Comparison of ENCODE assay signal across 8 cellular contexts in the genomic region with DNA sequence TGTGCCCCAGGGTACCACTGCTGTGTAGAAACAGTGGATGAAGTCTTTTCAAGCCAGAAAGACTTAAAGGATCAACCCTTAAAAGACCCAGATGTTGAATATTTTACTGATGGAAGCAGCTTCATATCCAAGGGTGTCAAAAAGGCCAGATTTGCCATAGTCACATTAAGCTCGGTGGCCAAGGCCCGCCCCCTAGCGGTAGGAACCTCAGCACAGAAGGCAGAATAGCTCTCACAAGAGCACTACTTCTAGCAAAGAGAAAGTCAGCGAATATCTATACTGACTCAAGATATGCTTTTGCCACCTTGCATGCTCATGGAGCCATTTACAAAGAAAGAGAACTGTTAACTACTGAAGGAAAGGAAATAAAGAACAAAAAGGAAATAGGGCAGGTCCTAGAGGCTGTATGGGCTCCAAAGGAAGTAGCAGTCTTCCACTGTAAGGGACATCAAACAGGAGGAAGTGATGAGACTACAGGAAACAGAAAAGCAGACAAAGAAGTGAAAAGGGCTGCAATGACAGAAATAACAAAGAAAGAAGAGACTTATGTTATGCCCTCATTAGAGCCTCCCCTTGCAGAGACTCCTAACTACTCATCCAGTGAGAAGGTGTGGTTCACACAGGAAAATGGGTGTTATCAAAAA.
DNase-seq lines count a peak whose midpoint lies in the region; ATAC-seq lines count a peak whose summit lies in the region.

No MANE protein-coding gene starts in this region.

- no peak overlapping the region for H2BK12ac ChIP-seq in neuronal stem cell (ENCODE audit: low read length)

- no peak overlapping the region for H2BK5ac ChIP-seq in neuronal stem cell (ENCODE audit: low read length)

- peak; percentile 70 for ATAC-seq in HG03439 (IDR thresholded peaks at IDR 0.05; ENCODE audit: unreplicated experiment)
- ATAC-seq in HG02970 (IDR thresholded peaks at IDR 0.05; ENCODE audit: low FRiP score, unreplicated experiment), result no peak
- ATAC-seq in HG03457 (IDR thresholded peaks at IDR 0.05; ENCODE audit: unreplicated experiment), result no peak

- DNase-seq in DMS53 treated with DMSO at 0.1 percent for 48 hours (lab: John Stamatoyannopoulos, UW; ENCODE audit: unreplicated experiment), result peak; percentile 44
- DNase-seq in GM19238 (ENCODE audit: insufficient read length, low spot score), result peak; percentile 6
- peak; percentile 1 for DNase-seq in RPMI7951 (ENCODE audit: low read depth)
- peak; percentile 66 for DNase-seq in ecto neural progenitor cell (ENCODE audit: low spot score)
- DNase-seq in neuronal stem cell (ENCODE audit: low spot score), result peak; percentile 11

- no peaks in the 10 kb centered on the region for H3K9me3 ChIP-seq in neuronal stem cell (replicated peaks in 1 of 2; ENCODE audit: control insufficient read depth in 2 of 2, insufficient read depth in 1 of 2, low read depth in 1 of 2, low read length in 2 of 2)

- WGBS in neuronal stem cell (ENCODE audit: extremely low coverage in 2 of 2, insufficient read length in 2 of 2, insufficient replicate concordance in 1 of 2), 2 donors, result no CpG with 5 or more reads among the region's 4 CpGs

- no peak overlapping the region for H3K4me2 ChIP-seq in neuronal stem cell (ENCODE audit: insufficient read depth, low read length, poor library complexity, severe bottlenecking)

- H2AFZ ChIP-seq in neuronal stem cell (ENCODE audit: low read length), result no peak overlapping the region

- H4K91ac ChIP-seq in neuronal stem cell (ENCODE audit: low read depth, low read length, poor library complexity), result no peak overlapping the region

- no peak overlapping the region for H3K9ac ChIP-seq in neuronal stem cell (ENCODE audit: low read depth, low read length, poor library complexity)

- no peak overlapping the region for H3K4ac ChIP-seq in neuronal stem cell (ENCODE audit: low read length)

- peaks cover 3 to 12% of the 10 kb centered on the region in 2 donors for H3K36me3 ChIP-seq in neuronal stem cell (replicated peaks in 1 of 2; ENCODE audit: control insufficient read depth in 2 of 2, insufficient read depth in 2 of 2, low read length in 2 of 2)

- H3K14ac ChIP-seq in neuronal stem cell (ENCODE audit: low read length), result no peak overlapping the region

- H3K4me3 ChIP-seq in neuronal stem cell (ENCODE audit: low read length in 2 of 2), result no peak overlapping the region

- H3K4me1 ChIP-seq in neuronal stem cell (ENCODE audit: control insufficient read depth in 2 of 2, insufficient read depth in 1 of 2, low read depth in 1 of 2, low read length in 2 of 2), result peaks cover 0 to 1% of the 10 kb centered on the region in 2 donors

- H3K27ac ChIP-seq in neuronal stem cell (replicated peaks; ENCODE audit: low read length), result no peak overlapping the region

- H2BK15ac ChIP-seq in neuronal stem cell (ENCODE audit: low read length), result no peak overlapping the region

- H3K23ac ChIP-seq in neuronal stem cell (ENCODE audit: low read depth, low read length, poor library complexity), result no peak overlapping the region

- no peak overlapping the region for H3K18ac ChIP-seq in neuronal stem cell (ENCODE audit: low read length)

- H4K8ac ChIP-seq in neuronal stem cell (ENCODE audit: low read depth, low read length), result no peak overlapping the region

- no peaks in the 10 kb centered on the region for H3K27me3 ChIP-seq in neuronal stem cell (ENCODE audit: control insufficient read depth in 3 of 3, insufficient read depth in 3 of 3, low read depth in 1 of 3, low read length in 3 of 3)

- peaks cover 2% of the 10 kb centered on the region for H3K79me1 ChIP-seq in neuronal stem cell (ENCODE audit: low read depth, low read length)

- no peak overlapping the region for H2BK120ac ChIP-seq in neuronal stem cell (ENCODE audit: low read depth, low read length)

- no peak overlapping the region for H2AK5ac ChIP-seq in neuronal stem cell (ENCODE audit: low read depth, low read length)

Comparison
In these comparisons a context has a peak if more than half of its experiments do, and no peak if none do; other contexts are left out.
1. DNase-seq: peak in every context shown above with its lines; median percentile 66 in ecto neural progenitor cell; 44 in DMS53 treated with DMSO at 0.1 percent for 48 hours; 11 in neuronal stem cell; 6 in GM19238; 1 in RPMI7951.